Comparison of ENCODE assay signal across 7 cellular contexts in the genomic region with DNA sequence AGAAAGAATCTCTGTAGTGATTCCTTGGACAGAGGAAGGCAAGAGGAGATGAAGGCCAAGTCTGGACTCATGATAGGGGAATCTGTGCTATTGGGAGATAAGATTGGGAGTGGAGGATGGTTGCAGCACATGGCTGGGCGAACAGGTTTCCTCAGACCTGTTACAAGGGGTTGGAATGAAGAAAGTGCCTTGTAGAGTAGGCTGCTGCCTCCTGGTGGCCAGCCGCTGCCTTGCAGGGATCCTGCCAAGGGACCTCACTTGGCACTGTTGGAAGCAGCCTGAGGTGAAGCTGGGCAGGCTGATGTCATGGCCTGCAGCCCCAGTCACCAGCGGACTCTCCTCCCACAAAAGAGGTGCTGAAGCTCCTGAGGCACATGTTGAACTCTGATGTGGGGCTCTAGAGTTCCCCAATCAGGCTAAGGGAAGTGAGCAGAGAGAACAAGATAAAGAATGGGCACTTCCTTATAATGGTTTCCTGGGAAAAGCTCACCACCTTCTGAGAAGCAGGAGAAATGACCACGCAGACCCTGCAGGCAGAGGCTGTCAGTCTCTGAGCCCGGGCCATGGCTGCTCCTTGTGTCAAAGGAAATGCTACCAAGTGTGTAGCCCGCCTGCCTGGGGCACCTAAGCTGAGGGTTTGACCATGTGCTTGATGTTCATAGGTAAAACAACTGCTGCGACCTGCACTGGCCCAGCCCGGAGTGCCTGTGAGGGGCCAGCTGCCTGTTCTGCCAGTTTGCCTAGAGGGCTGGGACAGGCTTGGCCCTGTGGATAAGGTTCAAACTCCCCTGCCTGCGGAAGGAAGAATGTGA. TPM values are rescaled to one million over a fixed set of nuclear protein-coding genes. Genes with fewer than 3 reads are reported as not detected.
DNase-seq lines count a peak whose midpoint lies in the region; ATAC-seq and TF ChIP-seq lines count a peak whose summit lies in the region.

No MANE protein-coding gene starts in this region.

- TF ChIP-seq CTCF in GM12874 (IDR thresholded peaks at IDR 0.05; ENCODE audit: insufficient read depth, low read depth, low read length) (peak; percentile 99), NB4 (IDR thresholded peaks at IDR 0.05; ENCODE audit: low read depth, low read length) (peak; percentile 96), heart right ventricle (IDR thresholded peaks at IDR 0.05) (peak; percentile 89 to 98 (median 96)), progenitor cell of endocrine pancreas (IDR thresholded peaks at IDR 0.05; ENCODE audit: unreplicated experiment) (peak; percentile 98), uterus (IDR thresholded peaks at IDR 0.05) (peak; percentile 88 to 95 (median 90))

- no peaks in the 10 kb centered on the region for H3K27me3 Mint-ChIP-seq in T-cell
- no peaks in the 10 kb centered on the region for H3K27me3 Mint-ChIP-seq in progenitor cell of endocrine pancreas

- peaks cover 28% of the 10 kb centered on the region for H3K4me1 ChIP-seq in adipocyte (ENCODE audit: control insufficient read depth, insufficient read depth, low read length)
- H3K4me1 ChIP-seq in heart right ventricle = peaks cover 7 to 55% (median 38%) of the 10 kb centered on the region in 9 donors
- peaks cover 6 to 9% of the 10 kb centered on the region in 2 donors for H3K4me1 ChIP-seq in uterus

- H3K4me1 Mint-ChIP-seq in T-cell (peaks cover 50 to 57% (median 56%) of the 10 kb centered on the region in 3 donors), progenitor cell of endocrine pancreas (ENCODE audit: low read depth) (peaks cover 12% of the 10 kb centered on the region)

- peaks cover 4% of the 10 kb centered on the region for H3K36me3 Mint-ChIP-seq in T-cell
- no peaks in the 10 kb centered on the region for H3K36me3 Mint-ChIP-seq in progenitor cell of endocrine pancreas (ENCODE audit: insufficient read depth)

- CTCF ChIA-PET in T-cell (lab: Charles Lee) = interaction anchor here (0.6 to 3.1 kb wide), 16 partner anchors 10 to 284 kb away, joined by 3 to 33 read pairs (median 4); a partner anchor contains a TSS

- H3K27ac Mint-ChIP-seq in T-cell = peak overlapping the region; percentile 77 to 84
- peak overlapping the region; percentile 75 for H3K27ac Mint-ChIP-seq in progenitor cell of endocrine pancreas

- intact Hi-C loops in heart right ventricle (cut with DNase I) = loop anchor here in 9 of 10 donors (1.0 to 10.0 kb wide), 7 partner anchors 167 to 282 kb away; a partner anchor contains a TSS
- intact Hi-C loops in uterus (cut with DNase I; ENCODE audit: low total_unique reads) = loop anchor here (5.0 kb wide), 1 partner anchor 167 kb away; a partner anchor contains a TSS

- peak overlapping the region in 1 of 10 donors; percentile 15 for H3K27ac ChIP-seq in heart right ventricle
- peak overlapping the region in 1 of 2 donors; percentile 14 for H3K27ac ChIP-seq in uterus

- ATAC-seq in T-cell (replicated peaks in 1 of 4) = no peak
- peak in 7 of 8 donors; percentile 3 to 44 (median 29) for ATAC-seq in heart right ventricle

- no peak for TF ChIP-seq POLR2A in NB4 (IDR thresholded peaks at IDR 0.05; ENCODE audit: extremely low read depth, insufficient read length)
- TF ChIP-seq POLR2A in uterus (IDR thresholded peaks at IDR 0.05) = no peak

- H3K4me3 Mint-ChIP-seq in T-cell (peak overlapping the region; percentile 49 to 92 (median 88)), progenitor cell of endocrine pancreas (ENCODE audit: low read depth) (peak overlapping the region; percentile 67)

- DNase-seq in NB4 (ENCODE audit: low read depth) (peak; percentile 88), T-cell (peak; percentile 37 to 81 (median 68)), adipocyte (ENCODE audit: low read depth) (peak; percentile 92), heart right ventricle (peak; percentile 79 to 86), progenitor cell of endocrine pancreas (ENCODE audit: low spot score, unreplicated experiment) (peak; percentile 89), uterus (peak; percentile 84)

- H3K9me3 Mint-ChIP-seq in T-cell (no peaks in the 10 kb centered on the region), progenitor cell of endocrine pancreas (ENCODE audit: low read depth) (no peaks in the 10 kb centered on the region)

- H3K36me3 ChIP-seq in adipocyte (ENCODE audit: control insufficient read depth, insufficient read depth, low read length, severe bottlenecking) (peaks cover 3% of the 10 kb centered on the region), heart right ventricle (peaks cover 0 to 13% (median 0%) of the 10 kb centered on the region in 9 donors), uterus (no peaks in the 10 kb centered on the region)

- H3K27me3 ChIP-seq in adipocyte (replicated peaks; ENCODE audit: control insufficient read depth, insufficient read depth, low read length) (no peaks in the 10 kb centered on the region), heart right ventricle (no peaks in the 10 kb centered on the region), uterus (no peaks in the 10 kb centered on the region)

- H3K4me3 ChIP-seq in NB4 (ENCODE audit: low read depth, low read length) (no peak overlapping the region), adipocyte (ENCODE audit: low read length) (no peak overlapping the region), heart right ventricle (no peak overlapping the region), uterus (no peak overlapping the region)

- POLR2A ChIA-PET in T-cell (lab: Charles Lee) = interaction anchor here (1.1 to 1.5 kb wide), 2 partner anchors 12 to 13 kb away, joined by 5 to 8 read pairs; no protein-coding TSS in a partner anchor

- 53 to 56% methylated on average over 9 of the region's 9 CpGs for WGBS in heart right ventricle, 2 donors

- H3K9me3 ChIP-seq in adipocyte (ENCODE audit: control insufficient read depth, low read length) (no peaks in the 10 kb centered on the region), heart right ventricle (no peaks in the 10 kb centered on the region), uterus (no peaks in the 10 kb centered on the region)

- H3K9ac ChIP-seq in adipocyte (ENCODE audit: low read length) = no peak overlapping the region

RNA-seq across cellular contexts. Expression of a gene that starts 1.6 kb away (rescaled TPM):
- 10 to 100 TPM; 35.9 to 51.0 (median 47.0) TPM for total RNA-seq in T-cell
- total RNA-seq in heart right ventricle = 10 to 100 TPM; 28.4 to 50.1 (median 33.4) TPM
- polyA plus RNA-seq in heart right ventricle = 10 to 100 TPM; 66.7 to 87.0 TPM
- 29.6 and 30.6 TPM in 2 replicates for total RNA-seq in progenitor cell of endocrine pancreas
- total RNA-seq in uterus = 10 to 100 TPM; 35.3 to 74.8 (median 48.8) TPM

RNA-seq across cellular contexts. Expression of a gene that starts 37.4 kb away (rescaled TPM):
- 1 to 10 TPM; 1.5 to 6.9 (median 2.2) TPM for total RNA-seq in T-cell
- total RNA-seq in heart right ventricle = under 1 TPM in 9 of 10 donors, not detected in 1; 0.06 to 0.66 (median 0.39) TPM
- under 1 TPM; 0.04 to 0.37 TPM for polyA plus RNA-seq in heart right ventricle
- total RNA-seq in progenitor cell of endocrine pancreas = 0.19 and 0.82 TPM in 2 replicates
- 1 to 10 TPM in 1 of 4 donors, under 1 TPM in 2, not detected in 1; 0.30 to 1.8 (median 0.48) TPM for total RNA-seq in uterus

Comparison
In these comparisons a context has a peak if more than half of its experiments do, and no peak if none do; other contexts are left out.
1. ATAC-seq: peak in heart right ventricle (7 of 8); none in T-cell (0 of 4).
2. Peak in every context shown above with its lines, with median percentiles within 50 percentile points of each other: CTCF ChIP-seq and DNase-seq.